19 cellular contexts compared by ENCODE assay signal in the genomic region with DNA sequence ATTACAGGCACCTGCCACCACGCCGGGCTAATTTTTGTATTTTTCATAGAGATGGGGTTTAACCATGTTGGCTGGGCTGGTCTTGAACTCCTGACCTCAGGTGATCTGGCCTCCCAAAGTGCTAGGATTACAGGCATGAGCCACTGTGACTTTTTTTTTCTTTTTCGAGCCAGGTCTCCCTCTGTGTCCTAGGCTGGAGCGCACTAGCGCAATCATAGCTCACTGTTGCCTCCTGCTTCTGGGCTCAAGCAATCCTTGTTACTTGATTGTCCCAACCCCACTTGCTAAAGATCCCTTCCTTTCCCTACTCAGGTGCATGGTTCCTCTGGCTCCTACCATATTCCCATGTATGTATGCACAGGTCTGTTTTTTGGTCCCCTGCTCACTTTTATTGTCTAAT.
"Had no signal": no experiment of that assay in that cellular context is flagged by ENCODE, and none has a peak within 500 bp of the region (broad histone marks: within the 10 kb centered on the region; RNA-seq: fewer than 3 reads in every experiment).

No MANE protein-coding gene starts in this region.

- ATAC-seq: left lung, natural killer cell had no signal

- H3K9me3 Mint-ChIP-seq: endodermal cell, immature natural killer cell, mesothelial cell of epicardium, natural killer cell had no signal

- H3K27ac Mint-ChIP-seq: endodermal cell, immature natural killer cell, mesothelial cell of epicardium, natural killer cell had no signal

- H3K4me1 ChIP-seq: sigmoid colon had no signal

- H3K4me3 Mint-ChIP-seq: endodermal cell, immature natural killer cell, mesothelial cell of epicardium, natural killer cell had no signal

- H3K27ac ChIP-seq: hepatocyte, left lung, pancreas, sigmoid colon had no signal

- H3K27me3 ChIP-seq: hepatocyte, left lung, pancreas, sigmoid colon had no signal

- H2AFZ ChIP-seq: hepatocyte had no signal

- H3K79me2 ChIP-seq: hepatocyte had no signal

- H3K36me3 ChIP-seq: pancreas, sigmoid colon had no signal

- DNase-seq: activated CD4-positive, alpha-beta T cell treated with anti-CD3 and anti-CD28 coated beads for 1 hour; activated CD4-positive, alpha-beta T cell treated with anti-CD3 and anti-CD28 coated beads, Interleukin-2, amount 50 U/mL, for 1 hour; activated naive CD4-positive, alpha-beta T cell treated with Interleukin-2 at 50 U/mL for 16 hours; activated T-cell treated with anti-CD3 and anti-CD28 coated beads, Interleukin-2, amount 50 U/mL, for 48 hours; amygdala; cortex of kidney; endodermal cell; immature natural killer cell; left lung; mammary epithelial cell; natural killer cell; pancreas; sigmoid colon; stimulated activated CD4-positive, alpha-beta T cell treated with anti-CD3 and anti-CD28 coated beads, Interleukin-4, amount 100 ng/mL, for 1 hour; stimulated activated naive CD8-positive, alpha-beta T cell treated with anti-CD3 and anti-CD28 coated beads, Interleukin-15, Interleukin-2, amounts not matched to agents 100 U/mL and 50 U/mL, for 24 hours; T-helper 1 cell; T-helper 9 cell had no signal

- H3K36me3 Mint-ChIP-seq: natural killer cell had no signal

- H3K4me2 ChIP-seq: hepatocyte had no signal

- H3K4me3 ChIP-seq: hepatocyte, left lung, pancreas, sigmoid colon had no signal

- H3K9me3 ChIP-seq: left lung, pancreas, sigmoid colon had no signal
